ENCODE assay signal across 1 cellular context in the genomic region with DNA sequence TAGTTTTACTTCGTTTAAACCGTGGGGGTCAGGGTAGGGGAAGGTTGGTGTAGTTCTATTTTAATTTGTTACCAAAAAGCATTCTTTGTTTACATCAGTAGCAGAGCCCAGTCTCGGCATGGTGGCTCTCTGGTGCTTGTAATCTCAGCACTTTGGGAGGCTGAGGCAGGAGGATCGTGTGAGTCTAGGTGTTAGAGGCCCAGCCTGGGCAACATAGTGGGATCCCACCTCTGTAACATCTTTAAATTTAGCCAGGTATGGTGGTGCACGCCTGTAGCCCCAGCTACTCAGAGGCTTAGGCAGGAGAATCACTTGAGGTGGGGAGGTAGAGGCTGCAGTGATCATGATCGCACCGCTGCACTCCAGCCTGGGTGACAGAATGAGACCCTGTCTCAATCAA.
TF ChIP-seq lines count a peak whose summit lies in the region.

No MANE protein-coding gene starts in this region.

TF ChIP-seq in K562, 482 proteins besides CTCF, POLR2A, EP300 and RAD21:
- TF ChIP-seq HNRNPH1 (optimal IDR thresholded peaks at IDR 0.05; ENCODE audit: low read depth, low read length) (no peak), RBM25 (IDR thresholded peaks at IDR 0.05; ENCODE audit: low read depth, low read length, severe bottlenecking) (peak; percentile 60), FOSL1 (tag; conservative IDR thresholded peaks at IDR 0.05) (no peak), ZNF830 (CRISPR knock-in tag; IDR thresholded peaks at IDR 0.05) (no peak), XRCC3 (IDR thresholded peaks at IDR 0.05) (no peak), ZNF197 (CRISPR knock-in tag; IDR thresholded peaks at IDR 0.05; ENCODE audit: low read depth) (no peak), BCOR (IDR thresholded peaks at IDR 0.05) (peak; percentile 78), ZNF121 (CRISPR knock-in tag; conservative IDR thresholded peaks at IDR 0.05) (peak; percentile 99), KLF16 (IDR thresholded peaks at IDR 0.05) (no peak), MYBL2 (IDR thresholded peaks at IDR 0.05; ENCODE audit: low read depth) (no peak), MYBL2 (CRISPR knock-in tag; IDR thresholded peaks at IDR 0.05; ENCODE audit: borderline replicate concordance) (no peak), OTX1 (CRISPR knock-in tag; IDR thresholded peaks at IDR 0.05) (no peak), SPI1 (IDR thresholded peaks at IDR 0.05; ENCODE audit: borderline replicate concordance, low read depth, low read length) (no peak), TAL1 (IDR thresholded peaks at IDR 0.05) (no peak), NR2C2 (CRISPR knock-in tag; IDR thresholded peaks at IDR 0.05) (no peak), NR2C2 (tag; IDR thresholded peaks at IDR 0.05) (no peak), ZFP36 (IDR thresholded peaks at IDR 0.05; ENCODE audit: low read depth, low read length, partially characterized antibody) (no peak), CREBBP (IDR thresholded peaks at IDR 0.05; ENCODE audit: low read depth, low read length) (no peak), SREBF1 (IDR thresholded peaks at IDR 0.05; ENCODE audit: borderline replicate concordance, low read depth, low read length) (no peak), HCFC1 (IDR thresholded peaks at IDR 0.05; ENCODE audit: low read depth, low read length) (no peak), KDM1A (IDR thresholded peaks at IDR 0.05) (0 out of 4 replicates have a peak, but pooled peaks of 1 of the 2 experiments have one; percentile 27), RBM22 (IDR thresholded peaks at IDR 0.05; ENCODE audit: low read depth, low read length, poor library complexity, severe bottlenecking) (no peak), KHSRP (IDR thresholded peaks at IDR 0.05) (no peak), KDM4B (IDR thresholded peaks at IDR 0.05; ENCODE audit: borderline replicate concordance in 2 of 2, low read depth in 1 of 2) (no peak), GABPA (tag; conservative IDR thresholded peaks at IDR 0.05; ENCODE audit: low read depth) (no peak), CBFA2T3 (IDR thresholded peaks at IDR 0.05) (no peak), BACH1 (tag; IDR thresholded peaks at IDR 0.05) (no peak), MAFG (tag; conservative IDR thresholded peaks at IDR 0.05) (no peak), GATA2 (CRISPR knock-in tag; IDR thresholded peaks at IDR 0.05) (no peak), RFX1 (IDR thresholded peaks at IDR 0.05) (no peak), POLR3A (IDR thresholded peaks at IDR 0.05; ENCODE audit: borderline replicate concordance, extremely low read depth, insufficient read depth, insufficient read length) (no peak)
- TF ChIP-seq, protein P1, sequence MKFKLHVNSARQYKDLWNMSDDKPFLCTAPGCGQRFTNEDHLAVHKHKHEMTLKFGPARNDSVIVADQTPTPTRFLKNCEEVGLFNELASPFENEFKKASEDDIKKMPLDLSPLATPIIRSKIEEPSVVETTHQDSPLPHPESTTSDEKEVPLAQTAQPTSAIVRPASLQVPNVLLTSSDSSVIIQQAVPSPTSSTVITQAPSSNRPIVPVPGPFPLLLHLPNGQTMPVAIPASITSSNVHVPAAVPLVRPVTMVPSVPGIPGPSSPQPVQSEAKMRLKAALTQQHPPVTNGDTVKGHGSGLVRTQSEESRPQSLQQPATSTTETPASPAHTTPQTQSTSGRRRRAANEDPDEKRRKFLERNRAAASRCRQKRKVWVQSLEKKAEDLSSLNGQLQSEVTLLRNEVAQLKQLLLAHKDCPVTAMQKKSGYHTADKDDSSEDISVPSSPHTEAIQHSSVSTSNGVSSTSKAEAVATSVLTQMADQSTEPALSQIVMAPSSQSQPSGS (CRISPR knock-in tag; IDR thresholded peaks at IDR 0.05) = no peak
- TF ChIP-seq, protein P2, sequence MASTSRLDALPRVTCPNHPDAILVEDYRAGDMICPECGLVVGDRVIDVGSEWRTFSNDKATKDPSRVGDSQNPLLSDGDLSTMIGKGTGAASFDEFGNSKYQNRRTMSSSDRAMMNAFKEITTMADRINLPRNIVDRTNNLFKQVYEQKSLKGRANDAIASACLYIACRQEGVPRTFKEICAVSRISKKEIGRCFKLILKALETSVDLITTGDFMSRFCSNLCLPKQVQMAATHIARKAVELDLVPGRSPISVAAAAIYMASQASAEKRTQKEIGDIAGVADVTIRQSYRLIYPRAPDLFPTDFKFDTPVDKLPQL (IDR thresholded peaks at IDR 0.05; ENCODE audit: extremely low read depth, insufficient read length) = no peak
- TF ChIP-seq, protein P3, sequence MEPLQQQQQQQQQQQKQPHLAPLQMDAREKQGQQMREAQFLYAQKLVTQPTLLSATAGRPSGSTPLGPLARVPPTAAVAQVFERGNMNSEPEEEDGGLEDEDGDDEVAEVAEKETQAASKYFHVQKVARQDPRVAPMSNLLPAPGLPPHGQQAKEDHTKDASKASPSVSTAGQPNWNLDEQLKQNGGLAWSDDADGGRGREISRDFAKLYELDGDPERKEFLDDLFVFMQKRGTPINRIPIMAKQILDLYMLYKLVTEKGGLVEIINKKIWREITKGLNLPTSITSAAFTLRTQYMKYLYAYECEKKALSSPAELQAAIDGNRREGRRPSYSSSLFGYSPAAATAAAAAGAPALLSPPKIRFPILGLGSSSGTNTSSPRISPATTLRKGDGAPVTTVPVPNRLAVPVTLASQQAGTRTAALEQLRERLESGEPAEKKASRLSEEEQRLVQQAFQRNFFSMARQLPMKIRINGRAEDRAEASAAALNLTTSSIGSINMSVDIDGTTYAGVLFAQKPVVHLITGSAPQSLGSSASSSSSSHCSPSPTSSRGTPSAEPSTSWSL (CRISPR knock-in tag; IDR thresholded peaks at IDR 0.05; ENCODE audit: borderline replicate concordance) = no peak
- TF ChIP-seq, protein P4, sequence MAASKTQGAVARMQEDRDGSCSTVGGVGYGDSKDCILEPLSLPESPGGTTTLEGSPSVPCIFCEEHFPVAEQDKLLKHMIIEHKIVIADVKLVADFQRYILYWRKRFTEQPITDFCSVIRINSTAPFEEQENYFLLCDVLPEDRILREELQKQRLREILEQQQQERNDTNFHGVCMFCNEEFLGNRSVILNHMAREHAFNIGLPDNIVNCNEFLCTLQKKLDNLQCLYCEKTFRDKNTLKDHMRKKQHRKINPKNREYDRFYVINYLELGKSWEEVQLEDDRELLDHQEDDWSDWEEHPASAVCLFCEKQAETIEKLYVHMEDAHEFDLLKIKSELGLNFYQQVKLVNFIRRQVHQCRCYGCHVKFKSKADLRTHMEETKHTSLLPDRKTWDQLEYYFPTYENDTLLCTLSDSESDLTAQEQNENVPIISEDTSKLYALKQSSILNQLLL (CRISPR knock-in tag; IDR thresholded peaks at IDR 0.05; ENCODE audit: borderline replicate concordance) = no peak
- TF ChIP-seq, protein P5, sequence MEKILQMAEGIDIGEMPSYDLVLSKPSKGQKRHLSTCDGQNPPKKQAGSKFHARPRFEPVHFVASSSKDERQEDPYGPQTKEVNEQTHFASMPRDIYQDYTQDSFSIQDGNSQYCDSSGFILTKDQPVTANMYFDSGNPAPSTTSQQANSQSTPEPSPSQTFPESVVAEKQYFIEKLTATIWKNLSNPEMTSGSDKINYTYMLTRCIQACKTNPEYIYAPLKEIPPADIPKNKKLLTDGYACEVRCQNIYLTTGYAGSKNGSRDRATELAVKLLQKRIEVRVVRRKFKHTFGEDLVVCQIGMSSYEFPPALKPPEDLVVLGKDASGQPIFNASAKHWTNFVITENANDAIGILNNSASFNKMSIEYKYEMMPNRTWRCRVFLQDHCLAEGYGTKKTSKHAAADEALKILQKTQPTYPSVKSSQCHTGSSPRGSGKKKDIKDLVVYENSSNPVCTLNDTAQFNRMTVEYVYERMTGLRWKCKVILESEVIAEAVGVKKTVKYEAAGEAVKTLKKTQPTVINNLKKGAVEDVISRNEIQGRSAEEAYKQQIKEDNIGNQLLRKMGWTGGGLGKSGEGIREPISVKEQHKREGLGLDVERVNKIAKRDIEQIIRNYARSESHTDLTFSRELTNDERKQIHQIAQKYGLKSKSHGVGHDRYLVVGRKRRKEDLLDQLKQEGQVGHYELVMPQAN (IDR thresholded peaks at IDR 0.05; ENCODE audit: borderline replicate concordance) = no peak
- TF ChIP-seq, protein P6, sequence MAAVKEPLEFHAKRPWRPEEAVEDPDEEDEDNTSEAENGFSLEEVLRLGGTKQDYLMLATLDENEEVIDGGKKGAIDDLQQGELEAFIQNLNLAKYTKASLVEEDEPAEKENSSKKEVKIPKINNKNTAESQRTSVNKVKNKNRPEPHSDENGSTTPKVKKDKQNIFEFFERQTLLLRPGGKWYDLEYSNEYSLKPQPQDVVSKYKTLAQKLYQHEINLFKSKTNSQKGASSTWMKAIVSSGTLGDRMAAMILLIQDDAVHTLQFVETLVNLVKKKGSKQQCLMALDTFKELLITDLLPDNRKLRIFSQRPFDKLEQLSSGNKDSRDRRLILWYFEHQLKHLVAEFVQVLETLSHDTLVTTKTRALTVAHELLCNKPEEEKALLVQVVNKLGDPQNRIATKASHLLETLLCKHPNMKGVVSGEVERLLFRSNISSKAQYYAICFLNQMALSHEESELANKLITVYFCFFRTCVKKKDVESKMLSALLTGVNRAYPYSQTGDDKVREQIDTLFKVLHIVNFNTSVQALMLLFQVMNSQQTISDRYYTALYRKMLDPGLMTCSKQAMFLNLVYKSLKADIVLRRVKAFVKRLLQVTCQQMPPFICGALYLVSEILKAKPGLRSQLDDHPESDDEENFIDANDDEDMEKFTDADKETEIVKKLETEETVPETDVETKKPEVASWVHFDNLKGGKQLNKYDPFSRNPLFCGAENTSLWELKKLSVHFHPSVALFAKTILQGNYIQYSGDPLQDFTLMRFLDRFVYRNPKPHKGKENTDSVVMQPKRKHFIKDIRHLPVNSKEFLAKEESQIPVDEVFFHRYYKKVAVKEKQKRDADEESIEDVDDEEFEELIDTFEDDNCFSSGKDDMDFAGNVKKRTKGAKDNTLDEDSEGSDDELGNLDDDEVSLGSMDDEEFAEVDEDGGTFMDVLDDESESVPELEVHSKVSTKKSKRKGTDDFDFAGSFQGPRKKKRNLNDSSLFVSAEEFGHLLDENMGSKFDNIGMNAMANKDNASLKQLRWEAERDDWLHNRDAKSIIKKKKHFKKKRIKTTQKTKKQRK (IDR thresholded peaks at IDR 0.05; ENCODE audit: borderline replicate concordance, low read depth, low read length) = no peak
- TF ChIP-seq, protein P7, sequence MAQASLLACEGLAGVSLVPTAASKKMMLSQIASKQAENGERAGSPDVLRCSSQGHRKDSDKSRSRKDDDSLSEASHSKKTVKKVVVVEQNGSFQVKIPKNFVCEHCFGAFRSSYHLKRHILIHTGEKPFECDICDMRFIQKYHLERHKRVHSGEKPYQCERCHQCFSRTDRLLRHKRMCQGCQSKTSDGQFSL (CRISPR knock-in tag; IDR thresholded peaks at IDR 0.05) = no peak
- TF ChIP-seq, protein P7 (tag; IDR thresholded peaks at IDR 0.05) = no peak
